Comparison of ENCODE assay signal across 13 cellular contexts in genomic region chr2:143617803-143618415, GRCh38.
"Had no signal": no experiment of that assay in that cellular context is flagged by ENCODE, and none has a peak within 500 bp of the region (broad histone marks: within the 10 kb centered on the region; RNA-seq: fewer than 3 reads in every experiment).

No MANE protein-coding gene starts in this region.

- H3K36me3 Mint-ChIP-seq: mesothelial cell of epicardium had no signal

- DNase-seq: activated CD4-positive, alpha-beta T cell treated with anti-CD3 and anti-CD28 coated beads, Interleukin-2, amount 50 U/mL, for 4 hours; activated effector memory CD4-positive, alpha-beta T cell treated with anti-CD3 and anti-CD28 coated beads, Interleukin-2, amount 50 U/mL, for 16 hours; activated T-cell treated with anti-CD3 and anti-CD28 coated beads, Interleukin-2, amount 50 U/mL, for 4 hours; immature natural killer cell; lower lobe of right lung; ovary; stimulated activated CD4-positive, alpha-beta T cell treated with anti-CD3 and anti-CD28 coated beads, Interleukin-2, amount 100 ng/mL, for 48 hours; stimulated activated naive CD4-positive, alpha-beta T cell treated with Interleukin-2 at 50 U/mL for 16 hours; upper lobe of left lung had no signal

- H3K9me3 Mint-ChIP-seq: activated T-cell treated with anti-CD3 and anti-CD28 coated beads, Interleukin-2, amount 50 U/mL, for 4 hours; immature natural killer cell; mesothelial cell of epicardium had no signal

- H3K4me3 Mint-ChIP-seq: activated T-cell treated with anti-CD3 and anti-CD28 coated beads, Interleukin-2, amount 50 U/mL, for 4 hours; immature natural killer cell; mesothelial cell of epicardium; neural crest cell had no signal

- ATAC-seq: activated CD4-positive, CD25-positive, alpha-beta regulatory T cell treated with anti-CD3 and anti-CD28 coated beads, Interleukin-2, amount 50 U/mL, for 24 hours; activated T-cell treated with anti-CD3 and anti-CD28 coated beads, Interleukin-2, amount 50 U/mL, for 4 hours; esophagus mucosa; lower lobe of right lung had no signal

- H3K27ac Mint-ChIP-seq: immature natural killer cell, mesothelial cell of epicardium had no signal
